8 cellular contexts compared by ENCODE assay signal in the genomic region with DNA sequence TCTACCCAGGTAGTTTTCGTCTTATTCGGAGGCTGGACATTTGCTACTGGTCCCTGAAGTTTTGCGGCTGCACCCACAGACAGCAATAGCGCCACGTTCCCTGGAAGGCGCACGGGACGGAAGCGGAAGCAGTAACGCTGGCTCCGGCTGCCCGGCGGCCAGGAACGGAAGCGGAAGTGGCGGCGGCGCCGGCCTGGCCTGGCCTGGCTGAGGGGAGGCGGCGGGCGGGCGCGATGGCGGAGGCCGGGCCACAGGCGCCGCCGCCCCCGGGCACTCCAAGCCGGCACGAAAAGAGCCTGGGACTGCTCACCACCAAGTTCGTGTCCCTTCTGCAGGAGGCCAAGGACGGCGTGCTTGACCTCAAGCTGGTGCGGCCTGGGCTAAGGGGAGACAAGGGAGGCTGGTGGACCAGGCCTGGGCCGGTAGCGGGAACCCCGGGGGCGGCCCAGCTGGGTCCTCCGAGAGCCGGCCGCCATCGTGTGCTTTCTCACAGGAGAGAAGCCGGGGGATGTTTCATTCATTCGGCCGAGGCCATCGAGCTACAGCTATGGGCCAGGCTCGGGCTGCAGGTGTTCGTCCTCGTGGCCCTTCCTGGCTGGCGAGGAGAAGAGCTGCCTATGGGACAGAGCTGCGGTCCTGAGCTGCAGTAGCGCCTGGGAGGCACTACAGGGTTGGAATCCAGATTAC. TPM values are rescaled to one million over a fixed set of nuclear protein-coding genes. Genes with fewer than 3 reads are reported as not detected.
DNase-seq lines count a peak whose midpoint lies in the region; ATAC-seq lines count a peak whose summit lies in the region.

TSS of gene E2F4 (plus strand) at position 161 of the 687 bp plus-strand sequence. CDS start at position 234, 73 bp downstream.

- no peaks in the 10 kb centered on the region for H3K27me3 Mint-ChIP-seq in activated T-helper 1 cell treated with anti-CD3 and anti-CD28 coated beads, Interleukin-12 subunit alpha, Interleukin-12 subunit beta, Interleukin-2, Interleukin-4 antibody, amounts not matched to agents 30 ng/mL and 10 ng/mL and 1 ng/mL, durations not matched to agents 14 hours and 24 hours and 36 hours (ENCODE audit: insufficient read depth)
- H3K27me3 Mint-ChIP-seq in naive thymus-derived CD8-positive, alpha-beta T cell = peaks cover 0 to 1% (median 0%) of the 10 kb centered on the region in 5 donors
- peaks cover 0 to 6% of the 10 kb centered on the region in 2 donors for H3K27me3 Mint-ChIP-seq in stimulated activated naive B cell treated with anti-CD40 and anti-IgM and Interleukin-4, amounts not matched to agents 10 μg/mL and 1 μg/mL and 100 μg/mL, for 72 hours

- peaks cover 36% of the 10 kb centered on the region for H3K36me3 Mint-ChIP-seq in activated T-helper 1 cell treated with anti-CD3 and anti-CD28 coated beads, Interleukin-12 subunit alpha, Interleukin-12 subunit beta, Interleukin-2, Interleukin-4 antibody, amounts not matched to agents 30 ng/mL and 10 ng/mL and 1 ng/mL, durations not matched to agents 14 hours and 24 hours and 36 hours (ENCODE audit: low read depth)
- H3K36me3 Mint-ChIP-seq in naive thymus-derived CD8-positive, alpha-beta T cell = peaks cover 0 to 31% (median 8%) of the 10 kb centered on the region in 3 donors
- peaks cover 30 to 38% of the 10 kb centered on the region in 2 donors for H3K36me3 Mint-ChIP-seq in stimulated activated naive B cell treated with anti-CD40 and anti-IgM and Interleukin-4, amounts not matched to agents 10 μg/mL and 1 μg/mL and 100 μg/mL, for 72 hours

- peak; percentile 78 for ATAC-seq in GM21576 (IDR thresholded peaks at IDR 0.05; ENCODE audit: unreplicated experiment)
- ATAC-seq in naive thymus-derived CD8-positive, alpha-beta T cell = peak; percentile 96 to 97
- ATAC-seq in stimulated activated naive B cell treated with anti-CD40 and anti-IgM and Interleukin-4, amounts not matched to agents 10 μg/mL and 1 μg/mL and 100 μg/mL, for 72 hours (replicated peaks) = peak; percentile 99 to 100

- peaks cover 51% of the 10 kb centered on the region for H3K4me1 Mint-ChIP-seq in activated T-helper 1 cell treated with anti-CD3 and anti-CD28 coated beads, Interleukin-12 subunit alpha, Interleukin-12 subunit beta, Interleukin-2, Interleukin-4 antibody, amounts not matched to agents 30 ng/mL and 10 ng/mL and 1 ng/mL, durations not matched to agents 14 hours and 24 hours and 36 hours (ENCODE audit: low read depth)
- peaks cover 20 to 56% (median 46%) of the 10 kb centered on the region in 4 donors for H3K4me1 Mint-ChIP-seq in naive thymus-derived CD8-positive, alpha-beta T cell
- H3K4me1 Mint-ChIP-seq in stimulated activated naive B cell treated with anti-CD40 and anti-IgM and Interleukin-4, amounts not matched to agents 10 μg/mL and 1 μg/mL and 100 μg/mL, for 72 hours = peaks cover 23 to 55% of the 10 kb centered on the region in 2 donors

- H3K4me3 Mint-ChIP-seq in activated T-helper 1 cell treated with anti-CD3 and anti-CD28 coated beads, Interleukin-12 subunit alpha, Interleukin-12 subunit beta, Interleukin-2, Interleukin-4 antibody, amounts not matched to agents 30 ng/mL and 10 ng/mL and 1 ng/mL, durations not matched to agents 14 hours and 24 hours and 36 hours = peak within 1 kb of the TSS; percentile 95
- peak within 1 kb of the TSS; percentile 81 to 97 (median 90) for H3K4me3 Mint-ChIP-seq in naive thymus-derived CD8-positive, alpha-beta T cell
- peak within 1 kb of the TSS; percentile 89 for H3K4me3 Mint-ChIP-seq in stimulated activated naive B cell treated with anti-CD40 and anti-IgM and Interleukin-4, amounts not matched to agents 10 μg/mL and 1 μg/mL and 100 μg/mL, for 72 hours

- no peaks in the 10 kb centered on the region for H3K9me3 Mint-ChIP-seq in activated T-helper 1 cell treated with anti-CD3 and anti-CD28 coated beads, Interleukin-12 subunit alpha, Interleukin-12 subunit beta, Interleukin-2, Interleukin-4 antibody, amounts not matched to agents 30 ng/mL and 10 ng/mL and 1 ng/mL, durations not matched to agents 14 hours and 24 hours and 36 hours
- no peaks in the 10 kb centered on the region for H3K9me3 Mint-ChIP-seq in naive thymus-derived CD8-positive, alpha-beta T cell
- H3K9me3 Mint-ChIP-seq in stimulated activated naive B cell treated with anti-CD40 and anti-IgM and Interleukin-4, amounts not matched to agents 10 μg/mL and 1 μg/mL and 100 μg/mL, for 72 hours = no peaks in the 10 kb centered on the region

- in situ Hi-C loops in KBM-7 (cut with MboI; ENCODE audit: low pct_unique_long_range_greater_than_20kb, low sequenced_read_pairs) = no loop called here

- POLR2A ChIA-PET in naive thymus-derived CD8-positive, alpha-beta T cell (lab: Charles Lee) = interaction anchor here (0.7 to 2.9 kb wide), 5 partner anchors 9 to 52 kb away, joined by 3 to 17 read pairs (median 3); partner anchors contain the start of gene TMEM208

- intact Hi-C loops in activated T-helper 1 cell treated with anti-CD3 and anti-CD28 coated beads, Interleukin-12 subunit alpha, Interleukin-12 subunit beta, Interleukin-2, Interleukin-4 antibody, amounts not matched to agents 30 ng/mL and 10 ng/mL and 1 ng/mL, durations not matched to agents 14 hours and 24 hours and 36 hours (cut with micrococcal nuclease) = loop anchor here (1.0 to 5.0 kb wide), 5 partner anchors 9 to 163 kb away; partner anchors contain the start of genes CBFB, FHOD1 and MATCAP1

- DNase-seq in DMS53 treated with DMSO at 0.1 percent for 48 hours (lab: John Stamatoyannopoulos, UW; ENCODE audit: unreplicated experiment) (peak; percentile 77), KBM-7 (peak; percentile 92), RPMI7951 (ENCODE audit: low read depth) (peak; percentile 91), fibroblast of gingiva (ENCODE audit: low read depth) (peak; percentile 90)
- DNase-seq in activated T-helper 1 cell treated with anti-CD3 and anti-CD28 coated beads, Interleukin-12 subunit alpha, Interleukin-12 subunit beta, Interleukin-2, Interleukin-4 antibody, amounts not matched to agents 30 ng/mL and 10 ng/mL and 1 ng/mL, durations not matched to agents 14 hours and 24 hours and 36 hours (ENCODE audit: low spot score) = peak; percentile 86
- DNase-seq in naive thymus-derived CD8-positive, alpha-beta T cell = peak; percentile 72 to 87 (median 81)
- DNase-seq in stimulated activated naive B cell treated with anti-CD40 and anti-IgM and Interleukin-4, amounts not matched to agents 10 μg/mL and 1 μg/mL and 100 μg/mL, for 72 hours = peak; percentile 85

- H3K27ac Mint-ChIP-seq in activated T-helper 1 cell treated with anti-CD3 and anti-CD28 coated beads, Interleukin-12 subunit alpha, Interleukin-12 subunit beta, Interleukin-2, Interleukin-4 antibody, amounts not matched to agents 30 ng/mL and 10 ng/mL and 1 ng/mL, durations not matched to agents 14 hours and 24 hours and 36 hours = peak within 1 kb of the TSS; percentile 86
- H3K27ac Mint-ChIP-seq in naive thymus-derived CD8-positive, alpha-beta T cell = peak within 1 kb of the TSS; percentile 81 to 96 (median 92)
- H3K27ac Mint-ChIP-seq in stimulated activated naive B cell treated with anti-CD40 and anti-IgM and Interleukin-4, amounts not matched to agents 10 μg/mL and 1 μg/mL and 100 μg/mL, for 72 hours = peak within 1 kb of the TSS; percentile 88

RNA-seq across cellular contexts. Expression of gene E2F4, which starts in this region (rescaled TPM):
- total RNA-seq in RPMI7951 (2014; rRNA removed; shearing (Covaris generic)) = 67.9 and 75.9 TPM in 2 replicates
- 174 and 181 TPM in 2 replicates for total RNA-seq in activated T-helper 1 cell treated with anti-CD3 and anti-CD28 coated beads, Interleukin-12 subunit alpha, Interleukin-12 subunit beta, Interleukin-2, Interleukin-4 antibody, amounts not matched to agents 30 ng/mL and 10 ng/mL and 1 ng/mL, durations not matched to agents 14 hours and 24 hours and 36 hours
- total RNA-seq in naive thymus-derived CD8-positive, alpha-beta T cell = 10 to 100 TPM; 86.3 to 87.1 TPM
- 10 to 100 TPM; 40.7 to 67.8 (median 63.4) TPM for polyA plus RNA-seq in naive thymus-derived CD8-positive, alpha-beta T cell

Comparison
In these comparisons a context has a peak if more than half of its experiments do, and no peak if none do; other contexts are left out.
1. Peak in every context shown above with its lines: DNase-seq and ATAC-seq.